ENCODE assay signal across 9 cellular contexts in genomic region chr17:29707212-29707571, GRCh38.
A peak's percentile ranks its signal among the peaks of the same experiment; 100 is the strongest.
DNase-seq lines count a peak whose midpoint lies in the region; ATAC-seq, FAIRE-seq and TF ChIP-seq lines count a peak whose summit lies in the region.
"Had no signal": no experiment of that assay in that cellular context is flagged by ENCODE, and none has a peak within 500 bp of the region (broad histone marks: within the 10 kb centered on the region; RNA-seq: fewer than 3 reads in every experiment).

No MANE protein-coding gene starts in this region.

- H3K4me1 Mint-ChIP-seq in T-helper 2 cell treated with Interferon-gamma antibody and Interleukin-4, amounts not matched to agents 5 μg/mL and 100 μg/mL, for 36 hours (ENCODE audit: low read depth), result peaks cover 37% of the 10 kb centered on the region
- peaks cover 50% of the 10 kb centered on the region for H3K4me1 Mint-ChIP-seq in stimulated activated effector memory CD8-positive, alpha-beta T cell treated with anti-CD3 and anti-CD28 coated beads, Interleukin-12 subunit alpha, Interleukin-12 subunit beta, amount 100 ng/mL, for 72 hours
- H3K4me1 Mint-ChIP-seq in type B pancreatic cell (ENCODE audit: unreplicated experiment), result peaks cover 19% of the 10 kb centered on the region

- peaks cover 22% of the 10 kb centered on the region for H3K36me3 Mint-ChIP-seq in T-helper 2 cell treated with Interferon-gamma antibody and Interleukin-4, amounts not matched to agents 5 μg/mL and 100 μg/mL, for 36 hours (ENCODE audit: low read depth)
- H3K36me3 Mint-ChIP-seq in stimulated activated effector memory CD8-positive, alpha-beta T cell treated with anti-CD3 and anti-CD28 coated beads, Interleukin-12 subunit alpha, Interleukin-12 subunit beta, amount 100 ng/mL, for 72 hours, result peaks cover 17% of the 10 kb centered on the region
- peaks cover 9% of the 10 kb centered on the region for H3K36me3 Mint-ChIP-seq in type B pancreatic cell

- H3K9me3 Mint-ChIP-seq in T-helper 2 cell treated with Interferon-gamma antibody and Interleukin-4, amounts not matched to agents 5 μg/mL and 100 μg/mL, for 36 hours, result no peaks in the 10 kb centered on the region
- no peaks in the 10 kb centered on the region for H3K9me3 Mint-ChIP-seq in stimulated activated effector memory CD8-positive, alpha-beta T cell treated with anti-CD3 and anti-CD28 coated beads, Interleukin-12 subunit alpha, Interleukin-12 subunit beta, amount 100 ng/mL, for 72 hours
- H3K9me3 Mint-ChIP-seq in type B pancreatic cell, result no peaks in the 10 kb centered on the region

- H3K27ac ChIP-seq in ascending aorta, result peak overlapping the region; percentile 6 to 52

- intact Hi-C loops in ascending aorta (cut with DNase I), result no loop called here

- peaks cover 0 to 14% of the 10 kb centered on the region in 2 donors for H3K4me1 ChIP-seq in ascending aorta

- ATAC-seq in HG02973 (IDR thresholded peaks at IDR 0.05; ENCODE audit: unreplicated experiment), result peak; percentile 5
- ATAC-seq in stimulated activated effector memory CD8-positive, alpha-beta T cell treated with anti-CD3 and anti-CD28 coated beads, Interleukin-12 subunit alpha, Interleukin-12 subunit beta, amount 100 ng/mL, for 72 hours, result no peak

- no peak for DNase-seq in T-helper 2 cell treated with Interferon-gamma antibody and Interleukin-4, amounts not matched to agents 5 μg/mL and 100 μg/mL, for 36 hours (ENCODE audit: low spot score)
- DNase-seq in T-helper 2 cell (no peak), ascending aorta (ENCODE audit: low spot score in 2 of 2) (no peak), type B pancreatic cell (ENCODE audit: extremely low spot score, unreplicated experiment) (no peak), HTR-8/SVneo (ENCODE audit: insufficient read length, low spot score) (no peak), DMS 273 (lab: John Stamatoyannopoulos, UW; ENCODE audit: unreplicated experiment) (no peak)
- DNase-seq in stimulated activated effector memory CD8-positive, alpha-beta T cell treated with anti-CD3 and anti-CD28 coated beads, Interleukin-12 subunit alpha, Interleukin-12 subunit beta, amount 100 ng/mL, for 72 hours (ENCODE audit: low spot score in 2 of 2), result no peak
- DNase-seq: hippocampal formation had no signal

- H3K27me3 ChIP-seq in ascending aorta, result no peaks in the 10 kb centered on the region

- peak overlapping the region; percentile 99 for H3K27ac Mint-ChIP-seq in T-helper 2 cell treated with Interferon-gamma antibody and Interleukin-4, amounts not matched to agents 5 μg/mL and 100 μg/mL, for 36 hours
- peak overlapping the region; percentile 99 for H3K27ac Mint-ChIP-seq in stimulated activated effector memory CD8-positive, alpha-beta T cell treated with anti-CD3 and anti-CD28 coated beads, Interleukin-12 subunit alpha, Interleukin-12 subunit beta, amount 100 ng/mL, for 72 hours
- H3K27ac Mint-ChIP-seq in type B pancreatic cell, result no peak overlapping the region

- peak overlapping the region; percentile 87 for H3K4me3 Mint-ChIP-seq in T-helper 2 cell treated with Interferon-gamma antibody and Interleukin-4, amounts not matched to agents 5 μg/mL and 100 μg/mL, for 36 hours
- peak overlapping the region; percentile 80 for H3K4me3 Mint-ChIP-seq in stimulated activated effector memory CD8-positive, alpha-beta T cell treated with anti-CD3 and anti-CD28 coated beads, Interleukin-12 subunit alpha, Interleukin-12 subunit beta, amount 100 ng/mL, for 72 hours
- no peak overlapping the region for H3K4me3 Mint-ChIP-seq in type B pancreatic cell

- TF ChIP-seq CTCF in ascending aorta (IDR thresholded peaks at IDR 0.05) (no peak), type B pancreatic cell (conservative IDR thresholded peaks at IDR 0.05) (no peak)

- no peak overlapping the region for H3K4me3 ChIP-seq in ascending aorta

- H3K9me3 ChIP-seq in ascending aorta, result no peaks in the 10 kb centered on the region

- H3K27me3 Mint-ChIP-seq in T-helper 2 cell treated with Interferon-gamma antibody and Interleukin-4, amounts not matched to agents 5 μg/mL and 100 μg/mL, for 36 hours (ENCODE audit: low read depth), result no peaks in the 10 kb centered on the region
- no peaks in the 10 kb centered on the region for H3K27me3 Mint-ChIP-seq in type B pancreatic cell

- peaks cover 4 to 7% of the 10 kb centered on the region in 2 donors for H3K36me3 ChIP-seq in ascending aorta

- FAIRE-seq in HTR-8/SVneo (lab: Jason Lieb, UNC), result no peak
